Comparison of ENCODE assay signal across 1 cellular context in genomic region chr4:139458543-139458942, GRCh38.
TF ChIP-seq lines count a peak whose summit lies in the region.

No MANE protein-coding gene starts in this region.

TF ChIP-seq in HepG2, 621 proteins besides CTCF, POLR2A, EP300 and RAD21 (continued from another document):
- TF ChIP-seq ZNF687 (CRISPR knock-in tag; IDR thresholded peaks at IDR 0.05) (no peak), ZNF331 (CRISPR knock-in tag; IDR thresholded peaks at IDR 0.05) (no peak), ZNF816 (CRISPR knock-in tag; IDR thresholded peaks at IDR 0.05; ENCODE audit: borderline replicate concordance) (no peak), ZNF510 (CRISPR knock-in tag; IDR thresholded peaks at IDR 0.05; ENCODE audit: low read depth) (no peak), PRDM10 (CRISPR knock-in tag; IDR thresholded peaks at IDR 0.05; ENCODE audit: low read depth) (no peak), HNRNPUL1 (IDR thresholded peaks at IDR 0.05; ENCODE audit: low read depth, low read length) (no peak), AHR (CRISPR knock-in tag; IDR thresholded peaks at IDR 0.05) (no peak), ZNF770 (CRISPR knock-in tag; IDR thresholded peaks at IDR 0.05) (no peak)
TF ChIP-seq in HepG2: peak in this region for 0.
